In genomic region chr9:69175488-69175872, GRCh38 we compare ENCODE assay signal across 8 cellular contexts. TPM values are rescaled to one million over a fixed set of nuclear protein-coding genes. Genes with fewer than 3 reads are reported as not detected.
DNase-seq lines count a peak whose midpoint lies in the region; ATAC-seq and TF ChIP-seq lines count a peak whose summit lies in the region.

No MANE protein-coding gene starts in this region.

- peaks cover 18% of the 10 kb centered on the region for H3K27me3 ChIP-seq in HUES6 (ENCODE audit: control insufficient read depth, insufficient read depth, low read length)
- H3K27me3 ChIP-seq in dorsolateral prefrontal cortex, result no peaks in the 10 kb centered on the region
- H3K27me3 ChIP-seq in skeletal muscle satellite cell (ENCODE audit: control insufficient read depth, insufficient read depth, low read length), result no peaks in the 10 kb centered on the region

- intact Hi-C loops in dorsolateral prefrontal cortex (cut with DNase I) (no loop called here), sciatic nerve (cut with DNase I) (no loop called here)

- H3K4me3 ChIP-seq in HUES6 (ENCODE audit: low read depth, low read length) (peak overlapping the region; percentile 84), dorsolateral prefrontal cortex (peak overlapping the region; percentile 51 to 91 (median 78)), skeletal muscle satellite cell (ENCODE audit: low read length) (peak overlapping the region; percentile 60)

- H3K36me3 ChIP-seq in ES-I3 (ENCODE audit: insufficient read depth, low read length) (no peaks in the 10 kb centered on the region), HUES6 (ENCODE audit: control insufficient read depth, insufficient read depth, low read length) (no peaks in the 10 kb centered on the region), skeletal muscle satellite cell (ENCODE audit: insufficient read depth, low read length) (no peaks in the 10 kb centered on the region)

- DNase-seq in dorsolateral prefrontal cortex (no peak), OCI-M1 (lab: John Stamatoyannopoulos, UW) (no peak), sciatic nerve (ENCODE audit: low spot score) (no peak), OCI-M2 (lab: John Stamatoyannopoulos, UW; ENCODE audit: unreplicated experiment) (no peak)

- H3K4me2 ChIP-seq in skeletal muscle satellite cell (ENCODE audit: low read length), result peak overlapping the region; percentile 91

- H3K9me3 ChIP-seq in ES-I3 (ENCODE audit: control insufficient read depth, insufficient read depth, low read length) (no peaks in the 10 kb centered on the region), HUES6 (ENCODE audit: control insufficient read depth, insufficient read depth, low read depth, low read length) (no peaks in the 10 kb centered on the region), skeletal muscle satellite cell (replicated peaks; ENCODE audit: low read length) (no peaks in the 10 kb centered on the region)

- H3K9ac ChIP-seq in ES-I3 (ENCODE audit: low read depth, low read length) (peak overlapping the region; percentile 54; the same call in 1 of the 2 replicates), HUES6 (ENCODE audit: low read length) (peak overlapping the region; percentile 40), skeletal muscle satellite cell (ENCODE audit: low read depth, low read length) (peak overlapping the region; percentile 41)

- TF ChIP-seq CTCF in dorsolateral prefrontal cortex (IDR thresholded peaks at IDR 0.05 in 54 of 56, conservative IDR thresholded peaks at IDR 0.05 in 2 of 56; ENCODE audit: low read depth in 1 of 56, partially characterized antibody in 56 of 56), result peak in 1 of 56 donors; percentile 15

- H3K27ac ChIP-seq in HUES6 (ENCODE audit: low read depth, low read length) (no peak overlapping the region), dorsolateral prefrontal cortex (peak overlapping the region in 53 of 59 donors; percentile 4 to 92 (median 86))

- H3K4me1 ChIP-seq in ES-I3 (ENCODE audit: insufficient read depth, low read length), result peaks cover 29% of the 10 kb centered on the region
- peaks cover 48% of the 10 kb centered on the region for H3K4me1 ChIP-seq in HUES6 (ENCODE audit: control insufficient read depth, insufficient read depth, low read length)
- H3K4me1 ChIP-seq in skeletal muscle satellite cell (ENCODE audit: control insufficient read depth, insufficient read depth, low read length), result peaks cover 41% of the 10 kb centered on the region

- peak; percentile 13 for ATAC-seq in GM21390 (IDR thresholded peaks at IDR 0.05; ENCODE audit: unreplicated experiment)
- no peak for ATAC-seq in sciatic nerve

RNA-seq across cellular contexts. Expression of gene TJP2, which starts 1.4 kb away (rescaled TPM):
- total RNA-seq in dorsolateral prefrontal cortex, result 100 to 1,000 TPM in 22 of 120 experiments, 10 to 100 TPM in 98; 22.2 to 199 (median 67.6) TPM
- 14.6 and 34.2 TPM in 2 replicates for total RNA-seq in skeletal muscle satellite cell (2012; rRNA removed)
- total RNA-seq in sciatic nerve, result 129 TPM
